In genomic region chr6:5564746-5565145, GRCh38 we compare ENCODE assay signal across 7 cellular contexts.
DNase-seq lines count a peak whose midpoint lies in the region; FAIRE-seq and TF ChIP-seq lines count a peak whose summit lies in the region.
"Not testable (repeated sequence)": the region's sequence is repeated elsewhere in the genome, so short reads cannot be mapped to it uniquely, and the experiment has no call there.

No MANE protein-coding gene starts in this region.

- CTCF ChIA-PET in H1 (lab: Charles Lee; ENCODE audit: partially characterized antibody) = interaction anchor here (0.7 kb wide), 1 partner anchor 46 kb away, joined by 3 read pairs; no protein-coding TSS in a partner anchor

- FAIRE-seq in GM12892 (lab: Jason Lieb, UNC) = peak; percentile 67
- not testable (repeated sequence) for FAIRE-seq in H1 (lab: Jason Lieb, UNC)

- H3K4me1 ChIP-seq in adipocyte (ENCODE audit: control insufficient read depth, insufficient read depth, low read length); H1 (replicated peaks in 1 of 4; ENCODE audit: control insufficient read depth in 3 of 4, insufficient read depth in 4 of 4, low read length in 3 of 4): not testable (repeated sequence)

- H3K9ac ChIP-seq in adipocyte (ENCODE audit: low read length); H1 (replicated peaks in 1 of 4; ENCODE audit: extremely low read depth in 1 of 4, low read depth in 3 of 4, low read length in 3 of 4): not testable (repeated sequence)

- peak overlapping the region; percentile 48; the same call in 1 of the 2 replicates for H3K18ac ChIP-seq in H1 (ENCODE audit: extremely low read depth, low read length)

- not testable (repeated sequence) for H4K91ac ChIP-seq in H1 (replicated peaks; ENCODE audit: insufficient read length, low read length)

- H3K9me3 ChIP-seq in adipocyte (ENCODE audit: control insufficient read depth, low read length); H1 (ENCODE audit: insufficient read depth in 2 of 2, low read depth in 1 of 2, low read length in 1 of 2): not testable (repeated sequence)

- peak; percentile 6 for DNase-seq in AG10803 (ENCODE audit: low read depth)
- not testable (repeated sequence) for DNase-seq in GM12892 (ENCODE audit: insufficient read length); H1 (ENCODE audit: low read depth in 1 of 2, low spot score in 2 of 2)
- peak; percentile 92 for DNase-seq in NCI-H82 treated with DMSO at 0.1 percent for 48 hours (lab: John Stamatoyannopoulos, UW; ENCODE audit: unreplicated experiment)
- DNase-seq in adipocyte (ENCODE audit: low read depth) = peak; percentile 19
- peak; percentile 9 for DNase-seq in kidney tubule cell (ENCODE audit: low spot score)

- not testable (repeated sequence) for H3K79me2 ChIP-seq in H1 (ENCODE audit: control insufficient read depth in 1 of 2, insufficient read depth in 2 of 2, low read length in 2 of 2)

- H3K23ac ChIP-seq in H1 (ENCODE audit: insufficient read length) = not testable (repeated sequence)

- H3K27ac ChIP-seq in H1 (ENCODE audit: low read depth, low read length) = not testable (repeated sequence)

- H4K5ac ChIP-seq in H1 (ENCODE audit: insufficient read length, low read depth, low read length) = not testable (repeated sequence)

- not testable (repeated sequence) for TF ChIP-seq POLR2A in GM12892 (IDR thresholded peaks at IDR 0.05; ENCODE audit: low read depth, low read length); H1 (IDR thresholded peaks at IDR 0.05; ENCODE audit: control extremely low read depth in 1 of 2, low read depth in 2 of 2, low read length in 2 of 2)

- POLR2A ChIA-PET in H1 (lab: Charles Lee; ENCODE audit: partially characterized antibody) = interaction anchor here (1.6 kb wide), 1 partner anchor 13 kb away, joined by 3 read pairs; no protein-coding TSS in a partner anchor

- H3K14ac ChIP-seq in H1 (ENCODE audit: insufficient read length) = not testable (repeated sequence)

- not testable (repeated sequence) for H4K8ac ChIP-seq in H1 (ENCODE audit: extremely low read depth, insufficient read depth, low read length)

- not testable (repeated sequence) for H2BK12ac ChIP-seq in H1 (ENCODE audit: low read depth, low read length)

- H2BK20ac ChIP-seq in H1 (ENCODE audit: low read length) = not testable (repeated sequence)

- H3K4me3 ChIP-seq in AG10803 (ENCODE audit: low read length); H1 (ENCODE audit: extremely low read depth in 1 of 4, insufficient read depth in 2 of 4, low read depth in 3 of 4, low read length in 4 of 4): not testable (repeated sequence)
- H3K4me3 ChIP-seq in adipocyte (ENCODE audit: low read length) = peak overlapping the region; percentile 18

- H3K36me3 ChIP-seq in adipocyte (ENCODE audit: control insufficient read depth, insufficient read depth, low read length, severe bottlenecking); H1 (ENCODE audit: control insufficient read depth in 2 of 4, insufficient read depth in 4 of 4, low read length in 3 of 4): not testable (repeated sequence)

- H3K4me2 ChIP-seq in H1 (ENCODE audit: insufficient read depth in 1 of 2, low read depth in 2 of 2, low read length in 2 of 2) = not testable (repeated sequence)

- not testable (repeated sequence) for H3K56ac ChIP-seq in H1 (replicated peaks; ENCODE audit: insufficient read length, low read depth, low read length)

- not testable (repeated sequence) for H3K79me1 ChIP-seq in H1 (ENCODE audit: low read depth, low read length)

- not testable (repeated sequence) for TF ChIP-seq EP300 in Ishikawa (IDR thresholded peaks at IDR 0.05; ENCODE audit: borderline replicate concordance); H1 (IDR thresholded peaks at IDR 0.05; ENCODE audit: borderline replicate concordance in 1 of 2, low read depth in 2 of 2, low read length in 2 of 2)

- H3K27me3 ChIP-seq in adipocyte (replicated peaks; ENCODE audit: control insufficient read depth, insufficient read depth, low read length); H1 (replicated peaks in 1 of 4; ENCODE audit: control insufficient read depth in 3 of 4, extremely low read depth in 1 of 4, insufficient read depth in 3 of 4, low read length in 3 of 4): not testable (repeated sequence)

- H4K20me1 ChIP-seq in H1 (replicated peaks in 1 of 2; ENCODE audit: control insufficient read depth in 1 of 2, insufficient read depth in 2 of 2, low read length in 2 of 2) = not testable (repeated sequence)

- not testable (repeated sequence) for H2AFZ ChIP-seq in H1 (ENCODE audit: low read length)

- not testable (repeated sequence) for TF ChIP-seq CTCF in AG10803 (conservative IDR thresholded peaks at IDR 0.05; ENCODE audit: low read length); H1 (IDR thresholded peaks at IDR 0.05; ENCODE audit: control extremely low read depth in 1 of 3, insufficient read depth in 1 of 3, low read depth in 1 of 3, low read length in 3 of 3)

- not testable (repeated sequence) for H3K4ac ChIP-seq in H1 (replicated peaks; ENCODE audit: insufficient read length, low read depth, low read length)

- H2BK120ac ChIP-seq in H1 (replicated peaks; ENCODE audit: low read depth, low read length) = peak overlapping the region; percentile 64

- H2AK5ac ChIP-seq in H1 (ENCODE audit: low read depth, low read length) = not testable (repeated sequence)

- 81% methylated on average over 3 of the region's 3 CpGs; no CpG with 5 or more reads in 1 of the 2 experiments for WGBS in H1 (ENCODE audit: extremely low coverage in 1 of 2, insufficient coverage in 1 of 2, insufficient read length in 1 of 2, insufficient replicate concordance in 2 of 2, low coverage in 1 of 2, low lambda C conversion rate in 2 of 2, missing lambda C conversion rate in 1 of 2), 2 experiments

- H2BK15ac ChIP-seq in H1 (ENCODE audit: low read length) = not testable (repeated sequence)

- not testable (repeated sequence) for TF ChIP-seq RAD21 in Ishikawa (IDR thresholded peaks at IDR 0.05; ENCODE audit: low read depth); H1 (IDR thresholded peaks at IDR 0.05 in 1 of 2, conservative IDR thresholded peaks at IDR 0.05 in 1 of 2; ENCODE audit: low read depth in 2 of 2, low read length in 2 of 2)

- H3K23me2 ChIP-seq in H1 (ENCODE audit: low read depth, low read length) = not testable (repeated sequence)

- H2BK5ac ChIP-seq in H1 (ENCODE audit: low read depth, low read length) = not testable (repeated sequence)

TF ChIP-seq in Ishikawa, 13 proteins besides CTCF, POLR2A, EP300 and RAD21:
- TF ChIP-seq MAX (IDR thresholded peaks at IDR 0.05) = 0 out of 2 replicates have a peak, but pooled peaks have one; percentile 15
TF ChIP-seq in Ishikawa: peak in this region for 1; not testable (repeated sequence) for 12.
